In genomic region chr13:24033527-24034302, GRCh38 we compare ENCODE assay signal across 12 cellular contexts.
DNase-seq lines count a peak whose midpoint lies in the region; ATAC-seq and TF ChIP-seq lines count a peak whose summit lies in the region.
"Had no signal": no experiment of that assay in that cellular context is flagged by ENCODE, and none has a peak within 500 bp of the region (broad histone marks: within the 10 kb centered on the region; RNA-seq: fewer than 3 reads in every experiment).

No MANE protein-coding gene starts in this region.

- H3K4me3 ChIP-seq in ascending aorta = no peak overlapping the region
- H3K4me3 ChIP-seq in Karpas-422 (ENCODE audit: low read length) = no peak overlapping the region
- H3K4me3 ChIP-seq in dorsolateral prefrontal cortex = no peak overlapping the region

- intact Hi-C loops in ascending aorta (cut with DNase I) (loop anchor here (5.0 kb wide), 1 partner anchor 656 kb away; no protein-coding TSS in a partner anchor), left cardiac atrium (cut with DNase I) (no loop called here), dorsolateral prefrontal cortex (cut with DNase I) (no loop called here)

- H3K4me1 ChIP-seq in ascending aorta (peaks cover 13 to 23% of the 10 kb centered on the region in 2 donors), Karpas-422 (ENCODE audit: low read length) (no peaks in the 10 kb centered on the region)

- no peak overlapping the region for H3K4me2 ChIP-seq in Karpas-422 (ENCODE audit: low read depth, low read length, poor library complexity, severe bottlenecking)

- H3K9ac ChIP-seq in Karpas-422 (ENCODE audit: low read length) = no peak overlapping the region

- no peaks in the 10 kb centered on the region for H3K36me3 ChIP-seq in ascending aorta
- no peaks in the 10 kb centered on the region for H3K36me3 ChIP-seq in Karpas-422 (ENCODE audit: insufficient read depth, low read length)

- no peaks in the 10 kb centered on the region for H4K20me1 ChIP-seq in Karpas-422 (ENCODE audit: insufficient read depth, low read depth, low read length)

- H3K27me3 ChIP-seq in ascending aorta (no peaks in the 10 kb centered on the region), Karpas-422 (ENCODE audit: low read length) (no peaks in the 10 kb centered on the region), dorsolateral prefrontal cortex (no peaks in the 10 kb centered on the region)

- peak; percentile 48 to 65 for ATAC-seq in left cardiac atrium

- H3K9me3 ChIP-seq in ascending aorta = no peaks in the 10 kb centered on the region
- no peaks in the 10 kb centered on the region for H3K9me3 ChIP-seq in Karpas-422 (ENCODE audit: low read length)

- H3K27ac ChIP-seq in ascending aorta = peak overlapping the region; percentile 38 to 47
- no peak overlapping the region for H3K27ac ChIP-seq in Karpas-422 (ENCODE audit: low read length)
- H3K27ac ChIP-seq in dorsolateral prefrontal cortex = peak overlapping the region in 3 of 59 donors; percentile 8 to 24 (median 17)
- H3K27ac ChIP-seq: C4-2B had no signal

- no peaks in the 10 kb centered on the region for H3K79me2 ChIP-seq in Karpas-422 (ENCODE audit: low read length)

- H3K9me2 ChIP-seq in Karpas-422 (replicated peaks; ENCODE audit: insufficient read depth, low read length) = no peaks in the 10 kb centered on the region

- no peak overlapping the region for H2AFZ ChIP-seq in Karpas-422 (ENCODE audit: low read length)

- DNase-seq in AG08396 (ENCODE audit: low spot score) (peak; percentile 41), ascending aorta (ENCODE audit: low spot score in 2 of 2) (no peak), left cardiac atrium (no peak), renal cortical epithelial cell (ENCODE audit: low read depth) (peak; percentile 84), Karpas-422 (no peak), globus pallidus (ENCODE audit: low spot score) (no peak), dorsolateral prefrontal cortex (no peak)
- no peak for DNase-seq in activated CD4-positive, CD25-positive, alpha-beta regulatory T cell treated with anti-CD3 and anti-CD28 coated beads, Interleukin-2, amount 50 U/mL, for 72 hours
- DNase-seq: GOT3, NCI-H2107, T1000 had no signal

- TF ChIP-seq CTCF in ascending aorta (IDR thresholded peaks at IDR 0.05) (no peak), dorsolateral prefrontal cortex (IDR thresholded peaks at IDR 0.05 in 54 of 56, conservative IDR thresholded peaks at IDR 0.05 in 2 of 56; ENCODE audit: low read depth in 1 of 56, partially characterized antibody in 56 of 56) (no peak)

Comparison
In these comparisons a context has a peak if more than half of its experiments do, and no peak if none do; other contexts are left out.
1. DNase-seq: peak in AG08396 (single experiment) and renal cortical epithelial cell (single experiment); none in ascending aorta (0 of 2), left cardiac atrium (single experiment), Karpas-422 (single experiment), globus pallidus (single experiment), dorsolateral prefrontal cortex (0 of 10) and activated CD4-positive, CD25-positive, alpha-beta regulatory T cell treated with anti-CD3 and anti-CD28 coated beads, Interleukin-2, amount 50 U/mL, for 72 hours (single experiment).